10 cellular contexts compared by ENCODE assay signal in genomic region chr3:183584246-183584913, GRCh38. TPM values are rescaled to one million over a fixed set of nuclear protein-coding genes. Genes with fewer than 3 reads are reported as not detected.
A peak's percentile ranks its signal among the peaks of the same experiment; 100 is the strongest.
DNase-seq lines count a peak whose midpoint lies in the region; ATAC-seq and TF ChIP-seq lines count a peak whose summit lies in the region.
"Had no signal": no experiment of that assay in that cellular context is flagged by ENCODE, and none has a peak within 500 bp of the region (broad histone marks: within the 10 kb centered on the region; RNA-seq: fewer than 3 reads in every experiment).

No MANE protein-coding gene starts in this region.

- H3K36me3 Mint-ChIP-seq in activated naive CD8-positive, alpha-beta T cell treated with anti-CD3 and anti-CD28 coated beads, Interleukin-2, amount 50 U/mL, for 24 hours (ENCODE audit: low read depth), result no peaks in the 10 kb centered on the region

- H3K4me1 Mint-ChIP-seq in activated naive CD8-positive, alpha-beta T cell treated with anti-CD3 and anti-CD28 coated beads, Interleukin-2, amount 50 U/mL, for 24 hours, result peaks cover 25% of the 10 kb centered on the region

- POLR2A ChIA-PET in BJ (lab: Charles Lee), result interaction anchor here (0.6 kb wide), 1 partner anchor 275 kb away, joined by 7 read pairs; no protein-coding TSS in a partner anchor

- no peak for ATAC-seq in activated naive CD8-positive, alpha-beta T cell treated with anti-CD3 and anti-CD28 coated beads, Interleukin-2, amount 50 U/mL, for 24 hours
- ATAC-seq in HG03378 (IDR thresholded peaks at IDR 0.05; ENCODE audit: unreplicated experiment), result no peak

- H3K27ac Mint-ChIP-seq in activated naive CD8-positive, alpha-beta T cell treated with anti-CD3 and anti-CD28 coated beads, Interleukin-2, amount 50 U/mL, for 24 hours, result no peak overlapping the region
- H3K27ac Mint-ChIP-seq: stimulated activated naive CD8-positive, alpha-beta T cell treated with anti-CD3 and anti-CD28 coated beads, Interleukin-15, Interleukin-2, amounts not matched to agents 100 ng/mL and 50 ng/mL, for 24 hours had no signal

- no peak overlapping the region for H3K4me3 Mint-ChIP-seq in activated naive CD8-positive, alpha-beta T cell treated with anti-CD3 and anti-CD28 coated beads, Interleukin-2, amount 50 U/mL, for 24 hours
- H3K4me3 Mint-ChIP-seq: stimulated activated naive CD8-positive, alpha-beta T cell treated with anti-CD3 and anti-CD28 coated beads, Interleukin-15, Interleukin-2, amounts not matched to agents 100 ng/mL and 50 ng/mL, for 24 hours had no signal

- no peaks in the 10 kb centered on the region for H3K36me3 ChIP-seq in BJ (ENCODE audit: control insufficient read depth, insufficient read depth, low read length)

- TF ChIP-seq CTCF in BJ (IDR thresholded peaks at IDR 0.05; ENCODE audit: insufficient read depth, low read depth, low read length) (no peak), foreskin fibroblast (IDR thresholded peaks at IDR 0.05; ENCODE audit: low read depth, low read length) (no peak)

- DNase-seq in BJ (ENCODE audit: low read depth) (peak; percentile 5), RKO (ENCODE audit: low spot score) (peak; percentile 5), foreskin fibroblast (peak; percentile 71 to 86), occipital lobe (lab: John Stamatoyannopoulos, UW) (peak; percentile 3), T-helper 1 cell (no peak), NOMO-1 (lab: John Stamatoyannopoulos, UW; ENCODE audit: unreplicated experiment in 2 of 2) (no peak)
- DNase-seq in activated naive CD8-positive, alpha-beta T cell treated with anti-CD3 and anti-CD28 coated beads, Interleukin-2, amount 50 U/mL, for 24 hours, result no peak
- DNase-seq: DMS79 treated with DMSO at 0.1 percent for 48 hours had no signal

- H3K27me3 Mint-ChIP-seq in activated naive CD8-positive, alpha-beta T cell treated with anti-CD3 and anti-CD28 coated beads, Interleukin-2, amount 50 U/mL, for 24 hours, result no peaks in the 10 kb centered on the region
- H3K27me3 Mint-ChIP-seq: stimulated activated naive CD8-positive, alpha-beta T cell treated with anti-CD3 and anti-CD28 coated beads, Interleukin-15, Interleukin-2, amounts not matched to agents 100 ng/mL and 50 ng/mL, for 24 hours had no signal

- H3K4me3 ChIP-seq in BJ (ENCODE audit: low read depth, low read length) (no peak overlapping the region), foreskin fibroblast (ENCODE audit: low read depth in 1 of 2, low read length in 2 of 2) (no peak overlapping the region)

- CTCF ChIA-PET in BJ (lab: Yijun Ruan, JAX), result interaction anchor here (0.8 to 1.3 kb wide), 3 partner anchors 9 to 82 kb away, joined by 3 to 4 read pairs (median 4); no protein-coding TSS in a partner anchor

- H3K9me3 Mint-ChIP-seq in activated naive CD8-positive, alpha-beta T cell treated with anti-CD3 and anti-CD28 coated beads, Interleukin-2, amount 50 U/mL, for 24 hours, result peaks cover 4% of the 10 kb centered on the region
- H3K9me3 Mint-ChIP-seq: stimulated activated naive CD8-positive, alpha-beta T cell treated with anti-CD3 and anti-CD28 coated beads, Interleukin-15, Interleukin-2, amounts not matched to agents 100 ng/mL and 50 ng/mL, for 24 hours had no signal

- peaks cover 1% of the 10 kb centered on the region for H3K27me3 ChIP-seq in BJ (ENCODE audit: control insufficient read depth, insufficient read depth, low read length)

RNA-seq across cellular contexts. Expression of gene KLHL6, which starts 28.9 kb away (rescaled TPM):
- not detected in 2 replicates for polyA plus RNA-seq in BJ (2011; rRNA removed)
- not detected in 2 replicates for polyA minus RNA-seq in BJ (2011; rRNA and poly(A)+ RNA removed)
- 1.1 TPM for total RNA-seq in occipital lobe

RNA-seq across cellular contexts. Expression of gene KLHL24, which starts 51.0 kb away (rescaled TPM):
- polyA plus RNA-seq in BJ (2011; rRNA removed), result 11.0 and 22.3 TPM in 2 replicates
- 27.1 and 27.6 TPM in 2 replicates for polyA minus RNA-seq in BJ (2011; rRNA and poly(A)+ RNA removed)
- 299 TPM for total RNA-seq in occipital lobe

Comparison
In these comparisons a context has a peak if more than half of its experiments do, and no peak if none do; other contexts are left out.
1. DNase-seq: peak in BJ (single experiment), RKO (single experiment), foreskin fibroblast (2 of 2) and occipital lobe (single experiment); none in T-helper 1 cell (0 of 5), NOMO-1 (0 of 2) and activated naive CD8-positive, alpha-beta T cell treated with anti-CD3 and anti-CD28 coated beads, Interleukin-2, amount 50 U/mL, for 24 hours (single experiment).